8 cellular contexts compared by ENCODE assay signal in the genomic region with DNA sequence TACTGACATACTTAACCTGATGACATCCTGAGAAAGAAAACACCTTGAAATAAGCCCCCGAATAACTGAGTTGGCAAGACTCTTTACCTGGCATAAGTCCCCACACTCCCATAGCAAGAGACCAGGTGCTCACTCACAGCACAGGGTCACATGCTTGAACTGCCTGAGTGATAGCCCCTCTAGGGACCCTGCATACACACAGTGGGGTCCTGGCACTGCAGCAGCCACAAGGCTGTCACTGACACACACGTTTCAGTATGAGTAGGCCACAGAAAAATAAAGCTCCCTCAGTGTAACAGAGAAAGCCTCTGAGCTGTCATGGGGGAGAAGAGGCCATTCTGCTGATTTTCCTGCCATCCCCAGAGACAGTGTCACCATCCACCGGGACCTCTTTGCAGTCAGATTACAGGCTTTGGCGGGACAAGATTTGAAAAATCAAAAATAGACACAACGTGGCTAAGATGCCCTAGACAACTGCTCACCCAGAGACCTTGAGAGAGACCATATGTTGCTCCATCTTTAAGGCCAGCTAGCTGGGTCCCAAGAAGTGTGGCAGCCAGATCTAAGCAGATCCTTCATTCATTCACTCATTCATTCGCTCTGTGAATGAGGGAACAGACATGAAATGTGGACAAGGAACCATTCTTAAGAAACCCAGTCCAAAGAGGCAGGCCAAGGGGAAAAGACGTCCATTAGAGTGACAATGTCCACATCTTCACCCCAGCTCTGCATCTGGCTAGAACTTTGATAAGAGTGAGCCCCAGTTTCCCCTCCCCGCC. TPM values are rescaled to one million over a fixed set of nuclear protein-coding genes. Genes with fewer than 3 reads are reported as not detected.
DNase-seq lines count a peak whose midpoint lies in the region; ATAC-seq, FAIRE-seq and TF ChIP-seq lines count a peak whose summit lies in the region.

No MANE protein-coding gene starts in this region.

- H3K27me3 Mint-ChIP-seq in activated T-cell treated with anti-CD3 and anti-CD28 coated beads, Interleukin-2, amount 50 U/mL, for 4 hours (ENCODE audit: low read depth): no peaks in the 10 kb centered on the region

- CTCF ChIA-PET in H1 (lab: Charles Lee; ENCODE audit: partially characterized antibody): interaction anchor here (0.7 to 1.4 kb wide), 5 partner anchors 10 to 42 kb away, joined by 3 to 4 read pairs (median 3); no protein-coding TSS in a partner anchor

- WGBS in H1 (ENCODE audit: extremely low coverage in 1 of 2, insufficient coverage in 1 of 2, insufficient read length in 1 of 2, insufficient replicate concordance in 2 of 2, low coverage in 1 of 2, low lambda C conversion rate in 2 of 2, missing lambda C conversion rate in 1 of 2), 2 experiments: 89% methylated on average over 8 of the region's 8 CpGs; no CpG with 5 or more reads in 1 of the 2 experiments
- 69% methylated on average over 8 of the region's 8 CpGs for WGBS in suprapubic skin

- H4K91ac ChIP-seq in H1 (replicated peaks; ENCODE audit: insufficient read length, low read length): no peak overlapping the region

- H2BK5ac ChIP-seq in H1 (ENCODE audit: low read depth, low read length): no peak overlapping the region

- H3K23ac ChIP-seq in H1 (ENCODE audit: insufficient read length): no peak overlapping the region

- TF ChIP-seq POLR2A in H1 (IDR thresholded peaks at IDR 0.05; ENCODE audit: control extremely low read depth in 1 of 2, low read depth in 2 of 2, low read length in 2 of 2) (no peak), suprapubic skin (IDR thresholded peaks at IDR 0.05) (no peak)

- H3K36me3 Mint-ChIP-seq in activated T-cell treated with anti-CD3 and anti-CD28 coated beads, Interleukin-2, amount 50 U/mL, for 4 hours (ENCODE audit: insufficient read depth): no peaks in the 10 kb centered on the region

- no peak overlapping the region for H2AK5ac ChIP-seq in H1 (ENCODE audit: low read depth, low read length)

- H3K4me1 ChIP-seq in H1 (replicated peaks in 1 of 4; ENCODE audit: control insufficient read depth in 3 of 4, insufficient read depth in 4 of 4, low read length in 3 of 4) (peaks cover 0 to 19% (median 9%) of the 10 kb centered on the region in 4 experiments; a peak in 6 of 7 replicates), suprapubic skin (peaks cover 27% of the 10 kb centered on the region)

- ATAC-seq in activated T-cell treated with anti-CD3 and anti-CD28 coated beads, Interleukin-2, amount 50 U/mL, for 4 hours: no peak
- no peak for ATAC-seq in HG03108 (IDR thresholded peaks at IDR 0.05; ENCODE audit: unreplicated experiment)

- no peak overlapping the region for H2BK15ac ChIP-seq in H1 (ENCODE audit: low read length)

- no peak overlapping the region for H3K18ac ChIP-seq in H1 (ENCODE audit: extremely low read depth, low read length)

- H3K79me1 ChIP-seq in H1 (ENCODE audit: low read depth, low read length): no peaks in the 10 kb centered on the region

- no peak for DNase-seq in activated T-cell treated with anti-CD3 and anti-CD28 coated beads, Interleukin-2, amount 50 U/mL, for 4 hours
- DNase-seq in activated T-cell treated with anti-CD3 and anti-CD28 coated beads for 4 hours (no peak), OCI-M1 (lab: John Stamatoyannopoulos, UW) (peak; percentile 55), H1 (ENCODE audit: low read depth in 1 of 2, low spot score in 2 of 2) (no peak), suprapubic skin (ENCODE audit: low spot score in 2 of 2) (no peak), germinal center (ENCODE audit: low spot score) (no peak), occipital lobe (lab: John Stamatoyannopoulos, UW) (no peak)

- no peak overlapping the region for H3K27ac ChIP-seq in H1 (ENCODE audit: low read depth, low read length)
- no peak overlapping the region for H3K27ac ChIP-seq in suprapubic skin

- H2BK12ac ChIP-seq in H1 (ENCODE audit: low read depth, low read length): no peak overlapping the region; the same call in 1 of the 2 replicates

- no peak overlapping the region for H3K14ac ChIP-seq in H1 (ENCODE audit: insufficient read length)

- peaks cover 0 to 5% of the 10 kb centered on the region in 2 experiments; a peak in 1 of 4 replicates for H3K79me2 ChIP-seq in H1 (ENCODE audit: control insufficient read depth in 1 of 2, insufficient read depth in 2 of 2, low read length in 2 of 2)

- H3K4me3 Mint-ChIP-seq in activated T-cell treated with anti-CD3 and anti-CD28 coated beads, Interleukin-2, amount 50 U/mL, for 4 hours: peak overlapping the region; percentile 80

- H3K23me2 ChIP-seq in H1 (ENCODE audit: low read depth, low read length): peaks cover 9% of the 10 kb centered on the region; the same call in 1 of the 2 replicates

- peak overlapping the region; percentile 85 to 86; a peak in 1 of 4 replicates for H3K4me2 ChIP-seq in H1 (ENCODE audit: insufficient read depth in 1 of 2, low read depth in 2 of 2, low read length in 2 of 2)

- H2AFZ ChIP-seq in H1 (ENCODE audit: low read length): no peak overlapping the region

- no peak overlapping the region for H3K9ac ChIP-seq in H1 (replicated peaks in 1 of 4; ENCODE audit: extremely low read depth in 1 of 4, low read depth in 3 of 4, low read length in 3 of 4)

- no peak overlapping the region for H4K5ac ChIP-seq in H1 (ENCODE audit: insufficient read length, low read depth, low read length)

- H2BK20ac ChIP-seq in H1 (ENCODE audit: low read length): no peak overlapping the region

- TF ChIP-seq EP300 in H1 (IDR thresholded peaks at IDR 0.05; ENCODE audit: borderline replicate concordance in 1 of 2, low read depth in 2 of 2, low read length in 2 of 2): no peak
- TF ChIP-seq EP300 in suprapubic skin (IDR thresholded peaks at IDR 0.05): no peak

- H3K36me3 ChIP-seq in H1 (ENCODE audit: control insufficient read depth in 2 of 4, insufficient read depth in 4 of 4, low read length in 3 of 4) (peaks cover 0 to 2% (median 0%) of the 10 kb centered on the region in 4 experiments; a peak in 1 of 8 replicates), suprapubic skin (no peaks in the 10 kb centered on the region)

- no peak for FAIRE-seq in H1 (lab: Jason Lieb, UNC)

- TF ChIP-seq CTCF in H1 (IDR thresholded peaks at IDR 0.05; ENCODE audit: control extremely low read depth in 1 of 3, insufficient read depth in 1 of 3, low read depth in 1 of 3, low read length in 3 of 3) (no peak), suprapubic skin (IDR thresholded peaks at IDR 0.05) (no peak)

- no peak overlapping the region for H4K8ac ChIP-seq in H1 (ENCODE audit: extremely low read depth, insufficient read depth, low read length)

- H4K20me1 ChIP-seq in H1 (replicated peaks in 1 of 2; ENCODE audit: control insufficient read depth in 1 of 2, insufficient read depth in 2 of 2, low read length in 2 of 2): peaks cover 0 to 3% of the 10 kb centered on the region in 2 experiments

- POLR2A ChIA-PET in H1 (lab: Charles Lee; ENCODE audit: partially characterized antibody): interaction anchor here (0.8 to 1.9 kb wide), 3 partner anchors 9 to 79 kb away, joined by 3 to 8 read pairs (median 4); no protein-coding TSS in a partner anchor

- TF ChIP-seq RAD21 in H1 (IDR thresholded peaks at IDR 0.05 in 1 of 2, conservative IDR thresholded peaks at IDR 0.05 in 1 of 2; ENCODE audit: low read depth in 2 of 2, low read length in 2 of 2): no peak

- H3K27me3 ChIP-seq in H1 (replicated peaks in 1 of 4; ENCODE audit: control insufficient read depth in 3 of 4, extremely low read depth in 1 of 4, insufficient read depth in 3 of 4, low read length in 3 of 4) (peaks cover 0 to 4% (median 0%) of the 10 kb centered on the region in 4 experiments; a peak in 2 of 7 replicates), suprapubic skin (no peaks in the 10 kb centered on the region)

- H3K4ac ChIP-seq in H1 (replicated peaks; ENCODE audit: insufficient read length, low read depth, low read length): no peak overlapping the region

- H3K4me1 Mint-ChIP-seq in activated T-cell treated with anti-CD3 and anti-CD28 coated beads, Interleukin-2, amount 50 U/mL, for 4 hours (ENCODE audit: low read depth): peaks cover 18% of the 10 kb centered on the region

- no peaks in the 10 kb centered on the region for H3K9me3 ChIP-seq in H1 (ENCODE audit: insufficient read depth in 2 of 2, low read depth in 1 of 2, low read length in 1 of 2)
- H3K9me3 ChIP-seq in suprapubic skin: no peaks in the 10 kb centered on the region

- H3K9me3 Mint-ChIP-seq in activated T-cell treated with anti-CD3 and anti-CD28 coated beads, Interleukin-2, amount 50 U/mL, for 4 hours: no peaks in the 10 kb centered on the region

- H3K56ac ChIP-seq in H1 (replicated peaks; ENCODE audit: insufficient read length, low read depth, low read length): no peak overlapping the region

- H2BK120ac ChIP-seq in H1 (replicated peaks; ENCODE audit: low read depth, low read length): no peak overlapping the region

- H3K4me3 ChIP-seq in H1 (ENCODE audit: extremely low read depth in 1 of 4, insufficient read depth in 2 of 4, low read depth in 3 of 4, low read length in 4 of 4) (peak overlapping the region in 1 of 4 experiments; percentile 95; a peak in 2 of 8 replicates), suprapubic skin (peak overlapping the region; percentile 85)

RNA-seq across cellular contexts. Expression of gene SCARB1, which starts 1.6 kb away (rescaled TPM):
- 10 to 100 TPM; 17.0 to 29.9 (median 23.4) TPM for total RNA-seq in activated T-cell treated with anti-CD3 and anti-CD28 coated beads, Interleukin-2, amount 50 U/mL, for 4 hours
- 57.1 and 58.0 TPM in 2 replicates for total RNA-seq in H1 (2021; fragmentation: NEBNext Ultra II Directional; extraction: Animal tissue kit (Norgen Biotek cat#: 25700))
- 45.3 and 70.7 TPM in 2 replicates for polyA plus RNA-seq in H1 (2011; rRNA removed)
- polyA plus RNA-seq in H1 (2011; cell fraction: cytosol; rRNA removed): 49.4 TPM
- polyA plus RNA-seq in H1 (2011; cell fraction: nucleus; rRNA removed): 108 TPM
- polyA plus RNA-seq in H1 (2012, experiment 1 of 2): 52.4 to 76.7 TPM (median 66.8 TPM) in 4 replicates
- 40.2 TPM for polyA plus RNA-seq in H1 (2012, experiment 2 of 2)
- polyA plus RNA-seq in H1 (2013, experiment 1 of 2): 81.2 TPM
- polyA plus RNA-seq in H1 (2013, experiment 2 of 2): 90.5 TPM
- polyA minus RNA-seq in H1 (2011; rRNA and poly(A)+ RNA removed): 52.9 and 55.6 TPM in 2 replicates
- polyA minus RNA-seq in H1 (2011; cell fraction: cytosol; rRNA and poly(A)+ RNA removed): 28.3 TPM
- polyA minus RNA-seq in H1 (2011; cell fraction: nucleus; rRNA and poly(A)+ RNA removed): 31.4 TPM
- total RNA-seq in suprapubic skin (10 to 100 TPM; 25.6 to 38.1 (median 29.0) TPM), occipital lobe (8.9 TPM)

RNA-seq across cellular contexts. Expression of gene UBC, which starts 52.4 kb away (rescaled TPM):
- 100 to 1,000 TPM; 856 to 923 (median 865) TPM for total RNA-seq in activated T-cell treated with anti-CD3 and anti-CD28 coated beads, Interleukin-2, amount 50 U/mL, for 4 hours
- 559 and 571 TPM in 2 replicates for total RNA-seq in H1 (2021; fragmentation: NEBNext Ultra II Directional; extraction: Animal tissue kit (Norgen Biotek cat#: 25700))
- polyA plus RNA-seq in H1 (2011; rRNA removed): 366 and 749 TPM in 2 replicates
- 933 TPM for polyA plus RNA-seq in H1 (2011; cell fraction: cytosol; rRNA removed)
- polyA plus RNA-seq in H1 (2011; cell fraction: nucleus; rRNA removed): 730 TPM
- 760 to 816 TPM (median 784 TPM) in 4 replicates for polyA plus RNA-seq in H1 (2012, experiment 1 of 2)
- 361 TPM for polyA plus RNA-seq in H1 (2012, experiment 2 of 2)
- 525 TPM for polyA plus RNA-seq in H1 (2013, experiment 1 of 2)
- polyA plus RNA-seq in H1 (2013, experiment 2 of 2): 524 TPM
- 622 and 655 TPM in 2 replicates for polyA minus RNA-seq in H1 (2011; rRNA and poly(A)+ RNA removed)
- 263 TPM for polyA minus RNA-seq in H1 (2011; cell fraction: cytosol; rRNA and poly(A)+ RNA removed)
- 233 TPM for polyA minus RNA-seq in H1 (2011; cell fraction: nucleus; rRNA and poly(A)+ RNA removed)
- total RNA-seq in suprapubic skin (1,000 to 10,000 TPM; 1,287 to 1,717 (median 1,373) TPM), occipital lobe (1,477 TPM)
